8 cellular contexts compared by ENCODE assay signal in the genomic region with DNA sequence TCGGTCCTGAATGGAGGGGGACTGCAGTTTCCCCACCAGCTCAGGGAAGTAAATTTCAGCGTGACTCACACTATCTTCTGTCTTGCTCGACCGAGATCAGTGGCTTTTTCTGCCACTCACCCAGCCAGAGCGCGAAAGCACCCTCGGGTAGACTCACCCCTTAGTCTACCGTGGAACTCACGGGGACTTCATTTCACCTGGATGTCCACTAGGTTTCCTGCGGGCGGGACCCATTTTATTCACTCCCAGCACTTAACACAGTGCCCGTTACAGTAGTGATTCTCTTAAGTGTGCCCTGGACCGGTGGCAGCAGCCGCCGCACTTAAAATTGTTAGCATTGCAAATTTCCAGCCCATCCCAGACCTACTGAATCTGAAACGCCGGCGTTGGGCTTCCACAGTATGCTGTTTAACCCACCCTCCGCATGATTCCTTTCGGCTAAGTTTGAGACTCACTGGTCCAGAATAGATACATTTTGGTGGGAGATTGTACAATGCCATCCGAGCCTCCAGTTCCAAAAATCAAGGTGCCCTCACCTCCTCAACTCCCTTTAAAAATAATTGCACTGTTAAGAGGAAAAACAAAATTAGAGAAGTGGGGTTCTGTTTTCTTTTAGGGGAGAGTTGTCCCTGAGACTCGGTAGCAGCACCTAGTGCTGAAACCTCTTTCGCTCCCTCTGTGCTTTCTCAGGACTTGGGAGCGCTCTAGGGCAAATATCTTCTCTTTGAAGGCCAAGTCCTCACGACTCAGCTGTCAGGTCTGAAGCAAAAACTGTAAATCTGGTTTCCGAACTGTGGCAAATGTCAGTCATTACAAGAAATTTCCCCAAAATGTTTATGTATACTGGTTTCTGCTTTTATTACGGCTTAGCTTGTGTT. TPM values are rescaled to one million over a fixed set of nuclear protein-coding genes. Genes with fewer than 3 reads are reported as not detected.
DNase-seq lines count a peak whose midpoint lies in the region; ATAC-seq and TF ChIP-seq lines count a peak whose summit lies in the region.

No MANE protein-coding gene starts in this region.

- peaks cover 36% of the 10 kb centered on the region for H3K27me3 ChIP-seq in ectodermal cell (ENCODE audit: control insufficient read depth, insufficient read depth, low read length, poor library complexity, severe bottlenecking)
- H3K27me3 ChIP-seq in tibial artery: no peaks in the 10 kb centered on the region

- peak; percentile 55 for ATAC-seq in GM21526 (IDR thresholded peaks at IDR 0.05; ENCODE audit: low FRiP score, unreplicated experiment)

- TF ChIP-seq CTCF in GM10266 (IDR thresholded peaks at IDR 0.05; ENCODE audit: control insufficient read depth, insufficient read depth, low read depth, missing control alignments) (no peak), tibial artery (IDR thresholded peaks at IDR 0.05) (no peak)

- H3K4me1 ChIP-seq in ectodermal cell (ENCODE audit: control insufficient read depth, insufficient read depth, low read length) (no peaks in the 10 kb centered on the region), mesodermal cell (ENCODE audit: control insufficient read depth, insufficient read depth, low read length, poor library complexity, severe bottlenecking) (peaks cover 14% of the 10 kb centered on the region), tibial artery (peaks cover 0 to 16% (median 4%) of the 10 kb centered on the region in 4 donors)

- intact Hi-C loops in tibial artery (cut with DNase I; ENCODE audit: low total_unique reads): no loop called here

- H3K4me3 ChIP-seq in ectodermal cell (ENCODE audit: insufficient read depth, low read depth, low read length) (peak overlapping the region; percentile 59), mesodermal cell (ENCODE audit: extremely low read depth, insufficient read depth, low read length, poor library complexity, severe bottlenecking) (peak overlapping the region; percentile 59), tibial artery (peak overlapping the region; percentile 68 to 82)

- DNase-seq in GM10266 (ENCODE audit: extremely low spot score) (peak; percentile 35), HPDE6-E6E7 (ENCODE audit: extremely low spot score) (peak; percentile 57), SK-N-DZ (ENCODE audit: low spot score) (peak; percentile 22), tibial artery (peak in 1 of 2 donors; percentile 46), T1000 (lab: John Stamatoyannopoulos, UW) (no peak)

- H3K9me3 ChIP-seq in ectodermal cell (ENCODE audit: control insufficient read depth, low read length): no peaks in the 10 kb centered on the region
- H3K9me3 ChIP-seq in mesodermal cell (ENCODE audit: control insufficient read depth, low read length): no peaks in the 10 kb centered on the region
- no peaks in the 10 kb centered on the region for H3K9me3 ChIP-seq in tibial artery

- H3K36me3 ChIP-seq in ectodermal cell (ENCODE audit: control insufficient read depth, insufficient read depth, low read length) (no peaks in the 10 kb centered on the region), mesodermal cell (ENCODE audit: control insufficient read depth, insufficient read depth, low read length) (no peaks in the 10 kb centered on the region), tibial artery (no peaks in the 10 kb centered on the region)

- 14 to 15% methylated on average over 26 to 27 of the region's 27 CpGs for WGBS in ectodermal cell, 2 experiments
- WGBS in mesodermal cell (ENCODE audit: insufficient coverage in 2 of 2), 2 experiments: 6 to 16% methylated on average over 21 of the region's 27 CpGs

- H3K27ac ChIP-seq in ectodermal cell (ENCODE audit: insufficient read depth, low read depth, low read length, poor library complexity, severe bottlenecking) (peak overlapping the region; percentile 38), mesodermal cell (ENCODE audit: low read depth, low read length, severe bottlenecking) (peak overlapping the region; percentile 95), tibial artery (peak overlapping the region; percentile 85 to 90)

RNA-seq across cellular contexts. Expression of gene SMPDL3A, which starts 1.0 kb away (rescaled TPM):
- polyA plus RNA-seq in SK-N-DZ (2014; cell fraction: cytosol; rRNA removed): 4.3 and 4.4 TPM in 2 replicates
- polyA plus RNA-seq in SK-N-DZ (2014; cell fraction: nucleus; rRNA removed): 3.9 and 6.2 TPM in 2 replicates
- polyA plus RNA-seq in ectodermal cell (2013, experiment 1 of 4): 3.0 TPM
- 2.6 TPM for polyA plus RNA-seq in ectodermal cell (2013, experiment 2 of 4)
- polyA plus RNA-seq in ectodermal cell (2013, experiment 3 of 4): 1.6 TPM
- 3.4 TPM for polyA plus RNA-seq in ectodermal cell (2013, experiment 4 of 4)
- 6.8 TPM for polyA plus RNA-seq in mesodermal cell (2013, experiment 1 of 2)
- polyA plus RNA-seq in mesodermal cell (2013, experiment 2 of 2): 7.0 TPM

RNA-seq across cellular contexts. Expression of gene FABP7, which starts 10.6 kb away (rescaled TPM):
- not detected in 2 replicates for polyA plus RNA-seq in SK-N-DZ (2014; cell fraction: cytosol; rRNA removed)
- 0.47 TPM in 1 of 2 replicates, not detected in the other for polyA plus RNA-seq in SK-N-DZ (2014; cell fraction: nucleus; rRNA removed)
- polyA plus RNA-seq in ectodermal cell (2013, experiment 1 of 4): 31.8 TPM
- polyA plus RNA-seq in ectodermal cell (2013, experiment 2 of 4): 27.2 TPM
- 24.1 TPM for polyA plus RNA-seq in ectodermal cell (2013, experiment 3 of 4)
- 27.8 TPM for polyA plus RNA-seq in ectodermal cell (2013, experiment 4 of 4)
- polyA plus RNA-seq in mesodermal cell (2013, experiment 1 of 2): 8.1 TPM
- polyA plus RNA-seq in mesodermal cell (2013, experiment 2 of 2): 6.1 TPM

Comparison
In these comparisons a context has a peak if more than half of its experiments do, and no peak if none do; other contexts are left out.
1. H3K27ac ChIP-seq: peak in every context shown above with its lines; median percentile 95 in mesodermal cell; 88 in tibial artery; 38 in ectodermal cell.